8 cellular contexts compared by ENCODE assay signal in the genomic region with DNA sequence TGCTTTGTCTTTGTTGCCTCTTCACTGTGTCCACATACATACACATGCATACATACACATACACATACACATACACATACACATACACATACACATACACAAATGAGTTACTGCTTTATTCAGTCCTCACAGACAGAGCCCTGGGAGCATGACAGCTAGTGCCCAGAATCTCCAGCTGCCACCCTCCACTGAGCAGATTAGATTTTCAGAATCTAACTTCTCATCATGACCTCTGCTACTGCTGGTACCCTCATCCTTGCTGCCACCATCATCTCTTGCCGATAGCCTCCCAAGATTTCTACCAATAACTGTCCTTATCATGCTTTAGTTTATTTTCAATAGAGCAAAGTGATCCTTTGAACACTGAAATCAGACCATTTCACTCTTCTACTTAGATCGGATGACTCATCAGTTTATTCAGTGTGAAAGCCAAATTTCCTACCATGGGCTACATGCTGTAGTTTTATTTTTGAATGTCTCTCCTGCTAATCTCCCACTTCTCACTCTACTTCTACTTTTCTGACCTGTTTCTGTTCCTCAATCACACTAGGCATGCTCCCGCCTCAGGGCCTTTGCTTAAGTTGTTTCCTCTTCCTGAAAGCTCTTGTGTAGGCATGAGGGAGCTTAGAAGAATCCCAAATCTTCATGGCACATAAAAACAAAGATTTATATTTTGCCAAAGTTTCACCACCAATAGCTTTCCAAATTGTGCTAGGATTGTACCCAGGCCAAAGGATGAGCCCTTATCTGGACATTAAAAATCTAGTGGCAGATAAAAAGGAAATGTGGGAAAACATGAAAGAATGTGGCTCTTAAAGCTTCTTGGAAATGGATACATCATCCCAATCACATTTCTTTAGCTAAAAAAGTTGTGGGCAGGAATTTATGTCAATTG. TPM values are rescaled to one million over a fixed set of nuclear protein-coding genes. Genes with fewer than 3 reads are reported as not detected.
DNase-seq lines count a peak whose midpoint lies in the region; ATAC-seq and TF ChIP-seq lines count a peak whose summit lies in the region.
"Had no signal": no experiment of that assay in that cellular context is flagged by ENCODE, and none has a peak within 500 bp of the region (broad histone marks: within the 10 kb centered on the region; RNA-seq: fewer than 3 reads in every experiment).

No MANE protein-coding gene starts in this region.

- H3K4me1 ChIP-seq in OCI-LY7 (ENCODE audit: insufficient read depth, low read length, poor library complexity, severe bottlenecking) (peaks cover 9% of the 10 kb centered on the region), smooth muscle cell (ENCODE audit: low read depth) (peaks cover 8% of the 10 kb centered on the region)

- intact Hi-C loops in OCI-LY7 (cut with micrococcal nuclease; ENCODE audit: unreplicated experiment): no loop called here
- intact Hi-C loops in activated CD4-positive, alpha-beta memory T cell treated with anti-CD3 and anti-CD28 coated beads for 36 hours (cut with micrococcal nuclease): no loop called here

- H3K79me2 ChIP-seq in OCI-LY7 (ENCODE audit: insufficient read depth, low read depth, low read length) (no peaks in the 10 kb centered on the region), smooth muscle cell (ENCODE audit: low read depth) (no peaks in the 10 kb centered on the region)

- peak; percentile 20 for DNase-seq in OCI-LY7 (ENCODE audit: low spot score)
- peak; percentile 24 for DNase-seq in fibroblast of gingiva (ENCODE audit: low read depth)
- DNase-seq in smooth muscle cell (lab: John Stamatoyannopoulos, UW; ENCODE audit: unreplicated experiment): no peak
- DNase-seq in activated CD4-positive, alpha-beta memory T cell treated with anti-CD3 and anti-CD28 coated beads for 36 hours: no peak
- DNase-seq in GM13977 (ENCODE audit: low spot score): no peak
- no peak for DNase-seq in T1000 (lab: John Stamatoyannopoulos, UW)

- H3K4me2 ChIP-seq in OCI-LY7 (ENCODE audit: low read length) (no peak overlapping the region), smooth muscle cell (peak overlapping the region; percentile 50)

- 76% methylated on average over 3 of the region's 3 CpGs for WGBS in smooth muscle cell (ENCODE audit: low lambda C conversion rate)

- H3K4me3 ChIP-seq in OCI-LY7 (ENCODE audit: low read depth, low read length, poor library complexity, severe bottlenecking) (no peak overlapping the region), smooth muscle cell (no peak overlapping the region)

- H3K27me3 ChIP-seq in smooth muscle cell (ENCODE audit: low read depth): no peaks in the 10 kb centered on the region

- H3K4me3 Mint-ChIP-seq in activated CD4-positive, alpha-beta memory T cell treated with anti-CD3 and anti-CD28 coated beads for 36 hours: no peak overlapping the region

- H3K9me2 ChIP-seq in OCI-LY7 (ENCODE audit: insufficient read depth, low read length): no peaks in the 10 kb centered on the region

- ATAC-seq in GM21390 (IDR thresholded peaks at IDR 0.05; ENCODE audit: unreplicated experiment): peak; percentile 63

- H3K9me3 ChIP-seq in OCI-LY7 (ENCODE audit: low read length) (peaks cover 6% of the 10 kb centered on the region; the same call in 1 of the 2 replicates), smooth muscle cell (replicated peaks; ENCODE audit: low read depth) (no peaks in the 10 kb centered on the region)

- CTCF ChIA-PET in OCI-LY7 (lab: Charles Lee; ENCODE audit: unreplicated experiment): no interaction called here
- CTCF ChIA-PET in activated CD4-positive, alpha-beta memory T cell treated with anti-CD3 and anti-CD28 coated beads for 36 hours (lab: Charles Lee): no interaction called here

- H3K27me3 Mint-ChIP-seq in activated CD4-positive, alpha-beta memory T cell treated with anti-CD3 and anti-CD28 coated beads for 36 hours: no peaks in the 10 kb centered on the region

- H2AFZ ChIP-seq in OCI-LY7 (ENCODE audit: low read length) (peak overlapping the region; percentile 67), smooth muscle cell (ENCODE audit: low read depth) (peak overlapping the region; percentile 4)

- peaks cover 13% of the 10 kb centered on the region for H3K4me1 Mint-ChIP-seq in activated CD4-positive, alpha-beta memory T cell treated with anti-CD3 and anti-CD28 coated beads for 36 hours (ENCODE audit: low read depth)

- no peak overlapping the region for H3K27ac Mint-ChIP-seq in activated CD4-positive, alpha-beta memory T cell treated with anti-CD3 and anti-CD28 coated beads for 36 hours

- no peak overlapping the region for H3K27ac ChIP-seq in OCI-LY7 (ENCODE audit: low read depth, low read length, poor library complexity, severe bottlenecking)
- H3K27ac ChIP-seq in smooth muscle cell (ENCODE audit: low read depth): peak overlapping the region; percentile 72

- H3K36me3 Mint-ChIP-seq in activated CD4-positive, alpha-beta memory T cell treated with anti-CD3 and anti-CD28 coated beads for 36 hours: peaks cover 6% of the 10 kb centered on the region

- POLR2A ChIA-PET in OCI-LY7 (lab: Charles Lee): interaction anchor here (0.7 to 1.5 kb wide), 4 partner anchors 18 to 800 kb away, joined by 3 to 7 read pairs (median 4); no protein-coding TSS in a partner anchor
- POLR2A ChIA-PET in activated CD4-positive, alpha-beta memory T cell treated with anti-CD3 and anti-CD28 coated beads for 36 hours (lab: Charles Lee): no interaction called here

- H3F3A ChIP-seq in smooth muscle cell (ENCODE audit: low read depth): no peaks in the 10 kb centered on the region

- TF ChIP-seq CTCF in OCI-LY7 (conservative IDR thresholded peaks at IDR 0.05; ENCODE audit: low read length) (no peak), smooth muscle cell (IDR thresholded peaks at IDR 0.05; ENCODE audit: borderline replicate concordance, insufficient read depth, poor library complexity, severe bottlenecking) (no peak), GM13977 (IDR thresholded peaks at IDR 0.05; ENCODE audit: extremely low read depth, insufficient read depth, missing control alignments) (no peak)

- peak overlapping the region; percentile 12 for H3K9ac ChIP-seq in smooth muscle cell (ENCODE audit: low read depth)

- H4K20me1 ChIP-seq in OCI-LY7 (ENCODE audit: insufficient read depth, low read length): no peaks in the 10 kb centered on the region
- H4K20me1 ChIP-seq in smooth muscle cell (ENCODE audit: low read depth): no peaks in the 10 kb centered on the region

- in situ Hi-C loops in GM13977 (cut with MboI; ENCODE audit: low pct_unique_long_range_greater_than_20kb, low sequenced_read_pairs, unreplicated experiment): no loop called here

- no peaks in the 10 kb centered on the region for H3K36me3 ChIP-seq in OCI-LY7 (ENCODE audit: insufficient read depth, low read length)
- H3K36me3 ChIP-seq in smooth muscle cell (ENCODE audit: low read depth): no peaks in the 10 kb centered on the region

- no TSS peak for BruUV-seq in OCI-LY7 (replicated peaks; lab: Mats Ljungman, UMichigan)

- peaks cover 13% of the 10 kb centered on the region for H3K9me3 Mint-ChIP-seq in activated CD4-positive, alpha-beta memory T cell treated with anti-CD3 and anti-CD28 coated beads for 36 hours

RNA-seq across cellular contexts. Expression of a gene that starts 42.9 kb away (rescaled TPM):
- 0.66 TPM in 1 of 2 replicates, not detected in the other for total RNA-seq in OCI-LY7 (2014; rRNA removed; shearing (Covaris generic))
- 0.90 TPM in 1 of 2 replicates, not detected in the other for total RNA-seq in OCI-LY7 (2022)
- total RNA-seq in smooth muscle cell: not detected in 2 replicates
- 0.43 TPM in 1 of 2 replicates, not detected in the other for polyA plus RNA-seq in smooth muscle cell
- not detected for total RNA-seq in activated CD4-positive, alpha-beta memory T cell treated with anti-CD3 and anti-CD28 coated beads for 36 hours
- total RNA-seq: kidney epithelial cell had no signal

Comparison
In these comparisons a context has a peak if more than half of its experiments do, and no peak if none do; other contexts are left out.
1. DNase-seq: peak in OCI-LY7 (single experiment) and fibroblast of gingiva (single experiment); none in smooth muscle cell (single experiment), activated CD4-positive, alpha-beta memory T cell treated with anti-CD3 and anti-CD28 coated beads for 36 hours (single experiment), GM13977 (single experiment) and T1000 (single experiment).